In genomic region chr6:155079985-155080452, GRCh38 we compare ENCODE assay signal across 11 cellular contexts.
A peak's percentile ranks its signal among the peaks of the same experiment; 100 is the strongest.
DNase-seq lines count a peak whose midpoint lies in the region; ATAC-seq, FAIRE-seq and TF ChIP-seq lines count a peak whose summit lies in the region.
"Had no signal": no experiment of that assay in that cellular context is flagged by ENCODE, and none has a peak within 500 bp of the region (broad histone marks: within the 10 kb centered on the region; RNA-seq: fewer than 3 reads in every experiment).

No MANE protein-coding gene starts in this region.

- H3K14ac ChIP-seq in IMR-90 (replicated peaks; ENCODE audit: low read depth, low read length) = 0 out of 2 replicates have a peak overlapping the region, but pooled peaks have one; percentile 9

- H3K4me1 Mint-ChIP-seq in astrocyte (ENCODE audit: low read depth, unreplicated experiment) = peaks cover 66% of the 10 kb centered on the region

- no peak overlapping the region for H3K4me3 Mint-ChIP-seq in astrocyte (ENCODE audit: unreplicated experiment)

- H4K20me1 ChIP-seq in IMR-90 (ENCODE audit: insufficient read depth, low read length) (no peaks in the 10 kb centered on the region), astrocyte (ENCODE audit: insufficient read depth, low read length) (no peaks in the 10 kb centered on the region)

- no peak overlapping the region for H2AFZ ChIP-seq in IMR-90 (replicated peaks; ENCODE audit: low read length, poor library complexity)
- H2AFZ ChIP-seq in astrocyte (ENCODE audit: low read depth, low read length) = no peak overlapping the region
- H2AFZ ChIP-seq: parathyroid adenoma had no signal

- TF ChIP-seq RAD21 in IMR-90 (IDR thresholded peaks at IDR 0.05; ENCODE audit: low read length) = no peak

- peak overlapping the region; percentile 21 for H3K27ac Mint-ChIP-seq in astrocyte (ENCODE audit: unreplicated experiment)

- in situ Hi-C loops in IMR-90 (cut with MboI; ENCODE audit: low sequenced_read_pairs) (no loop called here), gastrocnemius medialis (cut with MboI; ENCODE audit: low sequenced_read_pairs in 4 of 4) (no loop called here)

- H3K18ac ChIP-seq in IMR-90 (ENCODE audit: low read depth, low read length) = no peak overlapping the region

- H3K27ac ChIP-seq in IMR-90 (ENCODE audit: insufficient read depth, low read length) = no peak overlapping the region
- H3K27ac ChIP-seq in astrocyte (ENCODE audit: low read depth, low read length) = no peak overlapping the region
- no peak overlapping the region for H3K27ac ChIP-seq in gastrocnemius medialis
- H3K27ac ChIP-seq: C4-2B, parathyroid adenoma had no signal

- H3K36me3 Mint-ChIP-seq in astrocyte (ENCODE audit: low read depth, unreplicated experiment) = peaks cover 1% of the 10 kb centered on the region

- no peaks in the 10 kb centered on the region for H3K79me2 ChIP-seq in astrocyte (ENCODE audit: insufficient read depth, low read length)
- H3K79me2 ChIP-seq: parathyroid adenoma had no signal

- H3K79me1 ChIP-seq in IMR-90 (ENCODE audit: low read depth in 1 of 2, low read length in 2 of 2) = no peaks in the 10 kb centered on the region

- no TSS peak for BruUV-seq in IMR-90 (replicated peaks; lab: Mats Ljungman, UMichigan)

- ATAC-seq in GM21528 (IDR thresholded peaks at IDR 0.05; ENCODE audit: low FRiP score, unreplicated experiment) = peak; percentile 52
- no peak for ATAC-seq in IMR-90 (ENCODE audit: low read depth)
- ATAC-seq in gastrocnemius medialis = no peak
- no peak for ATAC-seq in HG02840 (IDR thresholded peaks at IDR 0.05; ENCODE audit: low FRiP score, unreplicated experiment)

- no peak for TF ChIP-seq CTCF in IMR-90 (conservative IDR thresholded peaks at IDR 0.05; ENCODE audit: low read depth, low read length)
- TF ChIP-seq CTCF in astrocyte (IDR thresholded peaks at IDR 0.05; ENCODE audit: insufficient read depth, low read depth, low read length) = no peak
- no peak for TF ChIP-seq CTCF in gastrocnemius medialis (IDR thresholded peaks at IDR 0.05 in 4 of 5, conservative IDR thresholded peaks at IDR 0.05 in 1 of 5)

- no peaks in the 10 kb centered on the region for H3K9me3 ChIP-seq in IMR-90 (ENCODE audit: control insufficient read depth, insufficient read depth, low read length)
- H3K9me3 ChIP-seq in astrocyte (ENCODE audit: insufficient read depth, low read depth, low read length) = no peaks in the 10 kb centered on the region
- H3K9me3 ChIP-seq in gastrocnemius medialis = no peaks in the 10 kb centered on the region

- no peak overlapping the region for H3K56ac ChIP-seq in IMR-90 (ENCODE audit: extremely low read depth, insufficient read depth, low read length)

- H3K23ac ChIP-seq in IMR-90 (ENCODE audit: low read depth, low read length) = no peak overlapping the region

- H2AK9ac ChIP-seq in IMR-90 (replicated peaks; ENCODE audit: low read depth, low read length, poor library complexity) = peak overlapping the region; percentile 39

- H3K9ac ChIP-seq in IMR-90 (ENCODE audit: low read depth, low read length) = no peak overlapping the region
- H3K9ac ChIP-seq in astrocyte (ENCODE audit: low read length) = peak overlapping the region; percentile 12
- H3K9ac ChIP-seq: parathyroid adenoma had no signal

- H2BK15ac ChIP-seq in IMR-90 (ENCODE audit: low read depth, low read length) = no peak overlapping the region

- H2BK120ac ChIP-seq in IMR-90 (ENCODE audit: low read depth, low read length) = no peak overlapping the region

- 0 out of 2 replicates have a peak, but pooled peaks cover 8% of the 10 kb centered on the region for H3K9me1 ChIP-seq in IMR-90 (ENCODE audit: insufficient read depth, low read length)

- H2AK5ac ChIP-seq in IMR-90 (ENCODE audit: low read depth, low read length) = no peak overlapping the region

- intact Hi-C loops in IMR-90 (cut with micrococcal nuclease) (no loop called here), gastrocnemius medialis (cut with DNase I; ENCODE audit: low total_unique reads) (no loop called here)

- dilution Hi-C loops in IMR-90 (cut with HindIII; ENCODE audit: low sequenced_read_pairs, unreplicated experiment) = no loop called here

- 0 out of 2 replicates have a peak overlapping the region, but pooled peaks have one; percentile 12 for H2BK20ac ChIP-seq in IMR-90 (ENCODE audit: low read depth, low read length)

- H3K4me2 ChIP-seq in IMR-90 (ENCODE audit: low read depth, low read length) (no peak overlapping the region), astrocyte (ENCODE audit: low read length) (peak overlapping the region; percentile 23)

- peaks cover 2% of the 10 kb centered on the region; the same call in 1 of the 2 replicates for H3K4me1 ChIP-seq in IMR-90 (ENCODE audit: control insufficient read depth, insufficient read depth, low read length)
- peaks cover 25% of the 10 kb centered on the region for H3K4me1 ChIP-seq in astrocyte (ENCODE audit: insufficient read depth, low read length)
- H3K4me1 ChIP-seq in gastrocnemius medialis = no peaks in the 10 kb centered on the region
- H3K4me1 ChIP-seq: parathyroid adenoma had no signal

- no CpG with 5 or more reads among the region's 7 CpGs for WGBS in IMR-90 (ENCODE audit: extremely low coverage in 2 of 2, insufficient read length in 1 of 2), 2 experiments

- no peak overlapping the region; the same call in 1 of the 2 replicates for H4K91ac ChIP-seq in IMR-90 (ENCODE audit: insufficient read depth, low read depth, low read length)

- H3K27me3 ChIP-seq in IMR-90 (ENCODE audit: control insufficient read depth, insufficient read depth, low read length) (no peaks in the 10 kb centered on the region), astrocyte (ENCODE audit: insufficient read depth, low read length) (no peaks in the 10 kb centered on the region), gastrocnemius medialis (no peaks in the 10 kb centered on the region)

- CTCF ChIA-PET in IMR-90 (lab: Yijun Ruan, JAX) = interaction anchor here (0.6 to 1.1 kb wide), 4 partner anchors 9 to 746 kb away, joined by 3 to 6 read pairs (median 3); no protein-coding TSS in a partner anchor

- FAIRE-seq in astrocyte (lab: Jason Lieb, UNC) = no peak
- FAIRE-seq: colon had no signal

- H3K36me3 ChIP-seq in IMR-90 (ENCODE audit: control insufficient read depth, insufficient read depth, low read length) (no peaks in the 10 kb centered on the region), astrocyte (ENCODE audit: insufficient read depth, low read length) (no peaks in the 10 kb centered on the region), gastrocnemius medialis (no peaks in the 10 kb centered on the region)

- H3K27me3 Mint-ChIP-seq in astrocyte (ENCODE audit: low read depth, unreplicated experiment) = no peaks in the 10 kb centered on the region

- no peak overlapping the region for H4K5ac ChIP-seq in IMR-90 (ENCODE audit: low read depth, low read length)

- POLR2A ChIA-PET in IMR-90 (lab: Charles Lee; ENCODE audit: unreplicated experiment) = no interaction called here

- DNase-seq in Daoy (ENCODE audit: low read depth) (peak; percentile 25), IMR-90 (no peak), astrocyte (ENCODE audit: low read depth) (peak; percentile 57), gastrocnemius medialis (no peak), anterior cingulate cortex (lab: John Stamatoyannopoulos, UW) (no peak), NCI-H2107 treated with DMSO at 0.1 percent for 48 hours (lab: John Stamatoyannopoulos, UW; ENCODE audit: unreplicated experiment) (no peak)

- H3K9me3 Mint-ChIP-seq in astrocyte (ENCODE audit: unreplicated experiment) = no peaks in the 10 kb centered on the region

- H4K8ac ChIP-seq in IMR-90 (ENCODE audit: low read depth in 2 of 2, low read length in 2 of 2) = no peak overlapping the region

- H3K4ac ChIP-seq in IMR-90 (ENCODE audit: low read depth, low read length) = no peak overlapping the region

- no peak for TF ChIP-seq POLR2A in IMR-90 (IDR thresholded peaks at IDR 0.05; ENCODE audit: low read depth, low read length)
- TF ChIP-seq POLR2A in gastrocnemius medialis (IDR thresholded peaks at IDR 0.05) = no peak

- no peak overlapping the region for H3K4me3 ChIP-seq in IMR-90 (ENCODE audit: insufficient read depth, low read depth, low read length)
- H3K4me3 ChIP-seq in astrocyte (ENCODE audit: insufficient read depth, low read depth, low read length) = no peak overlapping the region
- no peak overlapping the region for H3K4me3 ChIP-seq in gastrocnemius medialis

- H2BK5ac ChIP-seq in IMR-90 (ENCODE audit: low read depth, low read length, poor library complexity, severe bottlenecking) = no peak overlapping the region

TF ChIP-seq in IMR-90, 13 proteins besides CTCF, POLR2A, EP300 and RAD21:
- TF ChIP-seq NFE2L2 (IDR thresholded peaks at IDR 0.05; ENCODE audit: low read depth, low read length) = no peak
- no peak for TF ChIP-seq BHLHE40 (IDR thresholded peaks at IDR 0.05; ENCODE audit: low read depth, low read length)
- no peak for TF ChIP-seq MXI1 (IDR thresholded peaks at IDR 0.05; ENCODE audit: borderline replicate concordance, low read depth, low read length)
- TF ChIP-seq MAFK (IDR thresholded peaks at IDR 0.05; ENCODE audit: low read depth, low read length) = no peak

Comparison
In these comparisons a context has a peak if more than half of its experiments do, and no peak if none do; other contexts are left out.
1. DNase-seq: peak in Daoy (single experiment) and astrocyte (single experiment); none in IMR-90 (single experiment), gastrocnemius medialis (0 of 2), anterior cingulate cortex (0 of 58) and NCI-H2107 treated with DMSO at 0.1 percent for 48 hours (single experiment).